Comparison of ENCODE assay signal across 1 cellular context in genomic region chr19:47490847-47491246, GRCh38.
TF ChIP-seq lines count a peak whose summit lies in the region.

No MANE protein-coding gene starts in this region.

TF ChIP-seq in WTC11, 78 proteins besides CTCF, POLR2A, EP300 and RAD21 (continued from another document):
- TF ChIP-seq ZNF532 (CRISPR knock-in tag; IDR thresholded peaks at IDR 0.05; ENCODE audit: borderline replicate concordance) (no peak), ZBTB43 (CRISPR knock-in tag; IDR thresholded peaks at IDR 0.05) (no peak), ZNF671 (CRISPR knock-in tag; IDR thresholded peaks at IDR 0.05) (no peak), ZMAT4 (CRISPR knock-in tag; IDR thresholded peaks at IDR 0.05) (no peak), RORB (CRISPR knock-in tag; IDR thresholded peaks at IDR 0.05) (no peak), ZSCAN18 (CRISPR knock-in tag; IDR thresholded peaks at IDR 0.05) (no peak), ZNF281 (CRISPR knock-in tag; IDR thresholded peaks at IDR 0.05) (no peak), ATF2 (CRISPR knock-in tag; IDR thresholded peaks at IDR 0.05; ENCODE audit: borderline replicate concordance, low read depth) (no peak), E2F1 (CRISPR knock-in tag; IDR thresholded peaks at IDR 0.05) (no peak), TCF7 (CRISPR knock-in tag; IDR thresholded peaks at IDR 0.05; ENCODE audit: low read depth) (no peak)
